In genomic region chr5:54872810-54873209, GRCh38 we compare ENCODE assay signal across 18 cellular contexts.
DNase-seq lines count a peak whose midpoint lies in the region; ATAC-seq, FAIRE-seq and TF ChIP-seq lines count a peak whose summit lies in the region.
"Had no signal": no experiment of that assay in that cellular context is flagged by ENCODE, and none has a peak within 500 bp of the region (broad histone marks: within the 10 kb centered on the region; RNA-seq: fewer than 3 reads in every experiment).

No MANE protein-coding gene starts in this region.

- H3K4me2 ChIP-seq in endothelial cell of umbilical vein (ENCODE audit: insufficient read depth, low read length) (no peak overlapping the region), parathyroid adenoma (ENCODE audit: low read length) (no peak overlapping the region)
- H3K4me2 ChIP-seq: GM23338 had no signal

- CTCF ChIA-PET in endothelial cell of umbilical vein (lab: Charles Lee), result interaction anchor here (1.4 to 3.5 kb wide), 5 partner anchors 27 to 383 kb away, joined by 3 to 24 read pairs (median 9); partner anchors contain the start of genes GPX8 and SNX18

- no TSS peak for BruUV-seq in endothelial cell of umbilical vein (replicated peaks; lab: Mats Ljungman, UMichigan)

- peak overlapping the region; percentile 11; the same call in 1 of the 2 replicates for H3K27ac ChIP-seq in SK-N-MC
- no peak overlapping the region for H3K27ac ChIP-seq in endothelial cell of umbilical vein (ENCODE audit: insufficient read depth, low read depth, low read length)
- no peak overlapping the region for H3K27ac ChIP-seq in parathyroid adenoma

- H3K9me3 Mint-ChIP-seq in progenitor cell of endocrine pancreas (ENCODE audit: low read depth), result no peaks in the 10 kb centered on the region
- no peaks in the 10 kb centered on the region for H3K9me3 Mint-ChIP-seq in type B pancreatic cell
- H3K9me3 Mint-ChIP-seq: CD4-positive, alpha-beta memory T cell; GM23338 had no signal

- no peak for ATAC-seq in HG02798 (IDR thresholded peaks at IDR 0.05; ENCODE audit: poor library complexity, unreplicated experiment)
- ATAC-seq: GM23338 had no signal

- H3K4me1 Mint-ChIP-seq in progenitor cell of endocrine pancreas (ENCODE audit: low read depth) (peaks cover 55% of the 10 kb centered on the region), type B pancreatic cell (ENCODE audit: unreplicated experiment) (peaks cover 15% of the 10 kb centered on the region)
- H3K4me1 Mint-ChIP-seq: CD4-positive, alpha-beta memory T cell had no signal

- H3K27me3 ChIP-seq in endothelial cell of umbilical vein (ENCODE audit: control insufficient read depth in 2 of 2, insufficient read depth in 2 of 2, low read length in 2 of 2) (peaks cover 0 to 4% of the 10 kb centered on the region in 2 experiments), parathyroid adenoma (ENCODE audit: control insufficient read depth, insufficient read depth, low read length) (no peaks in the 10 kb centered on the region)

- intact Hi-C loops in endothelial cell of umbilical vein (cut with micrococcal nuclease), result loop anchor here (5.0 kb wide), 1 partner anchor 626 kb away; no protein-coding TSS in a partner anchor

- H3K27ac Mint-ChIP-seq in progenitor cell of endocrine pancreas, result no peak overlapping the region
- no peak overlapping the region for H3K27ac Mint-ChIP-seq in type B pancreatic cell
- H3K27ac Mint-ChIP-seq: CD4-positive, alpha-beta memory T cell; GM23338 had no signal

- H3K4me3 ChIP-seq in SK-N-MC, result no peak overlapping the region
- no peak overlapping the region for H3K4me3 ChIP-seq in endothelial cell of umbilical vein (replicated peaks in 1 of 3; ENCODE audit: insufficient read depth in 1 of 3, low read depth in 1 of 3, low read length in 3 of 3)
- no peak overlapping the region for H3K4me3 ChIP-seq in parathyroid adenoma (ENCODE audit: low read depth, low read length)
- H3K4me3 ChIP-seq: GM23338, HAP-1 had no signal

- H3K79me2 ChIP-seq in endothelial cell of umbilical vein (ENCODE audit: control insufficient read depth, insufficient read depth, low read length) (no peaks in the 10 kb centered on the region), parathyroid adenoma (no peaks in the 10 kb centered on the region)

- no peaks in the 10 kb centered on the region for H3K9me1 ChIP-seq in endothelial cell of umbilical vein (replicated peaks; ENCODE audit: control insufficient read depth, extremely low read depth, insufficient read depth, low read length)

- FAIRE-seq in endothelial cell of umbilical vein (lab: Jason Lieb, UNC), result no peak
- FAIRE-seq: GM12891, GM18507 had no signal

- no peak for TF ChIP-seq CTCF in endothelial cell of umbilical vein (IDR thresholded peaks at IDR 0.05; ENCODE audit: extremely low read depth in 1 of 2, insufficient read depth in 1 of 2, low read depth in 1 of 2, low read length in 2 of 2)
- no peak for TF ChIP-seq CTCF in parathyroid adenoma (IDR thresholded peaks at IDR 0.05)
- no peak for TF ChIP-seq CTCF in progenitor cell of endocrine pancreas (IDR thresholded peaks at IDR 0.05; ENCODE audit: unreplicated experiment)
- no peak for TF ChIP-seq CTCF in type B pancreatic cell (conservative IDR thresholded peaks at IDR 0.05)

- no peak overlapping the region for H3K4me3 Mint-ChIP-seq in progenitor cell of endocrine pancreas (ENCODE audit: low read depth)
- no peak overlapping the region for H3K4me3 Mint-ChIP-seq in type B pancreatic cell
- H3K4me3 Mint-ChIP-seq: CD4-positive, alpha-beta memory T cell; GM23338 had no signal

- no peak for TF ChIP-seq POLR2A in endothelial cell of umbilical vein (IDR thresholded peaks at IDR 0.05; ENCODE audit: low read depth, low read length)

- H3K4me1 ChIP-seq in endothelial cell of umbilical vein (ENCODE audit: control insufficient read depth, extremely low read depth, insufficient read depth, low read length) (peaks cover 3% of the 10 kb centered on the region), parathyroid adenoma (peaks cover 26% of the 10 kb centered on the region)
- H3K4me1 ChIP-seq: HAP-1 had no signal

- H3K9ac ChIP-seq in SK-N-MC (ENCODE audit: insufficient read length) (no peak overlapping the region), endothelial cell of umbilical vein (replicated peaks; ENCODE audit: extremely low read depth, insufficient read depth, low read length) (no peak overlapping the region), parathyroid adenoma (no peak overlapping the region)

- H3K36me3 ChIP-seq in SK-N-MC (ENCODE audit: insufficient read depth, low read length) (no peaks in the 10 kb centered on the region), endothelial cell of umbilical vein (ENCODE audit: control insufficient read depth in 2 of 2, extremely low read depth in 1 of 2, insufficient read depth in 2 of 2, low read length in 2 of 2) (no peaks in the 10 kb centered on the region), parathyroid adenoma (ENCODE audit: control insufficient read depth, insufficient read depth, low read length) (no peaks in the 10 kb centered on the region)
- H3K36me3 ChIP-seq: HAP-1 had no signal

- DNase-seq in SK-N-MC (ENCODE audit: low read depth, low spot score) (no peak), endothelial cell of umbilical vein (ENCODE audit: low read depth, low spot score) (peak; percentile 8), progenitor cell of endocrine pancreas (ENCODE audit: low spot score, unreplicated experiment) (no peak), type B pancreatic cell (ENCODE audit: extremely low spot score, unreplicated experiment) (no peak)
- DNase-seq in stimulated activated naive CD4-positive, alpha-beta T cell (lab: John Stamatoyannopoulos, UW), result no peak
- DNase-seq: C1 segment of cervical spinal cord; Calu3; CD4-positive, alpha-beta memory T cell; COR-L47; DMS53; DMS79 treated with DMSO at 0.1 percent for 48 hours; GF-D8 had no signal

- H3K9me3 ChIP-seq in SK-N-MC (ENCODE audit: low read depth, low read length), result no peaks in the 10 kb centered on the region
- no peaks in the 10 kb centered on the region for H3K9me3 ChIP-seq in endothelial cell of umbilical vein (replicated peaks; ENCODE audit: control insufficient read depth, insufficient read depth, low read length)
- H3K9me3 ChIP-seq in parathyroid adenoma (ENCODE audit: control insufficient read depth, low read length), result no peaks in the 10 kb centered on the region
- H3K9me3 ChIP-seq: HAP-1 had no signal

- no peaks in the 10 kb centered on the region for H3K27me3 Mint-ChIP-seq in progenitor cell of endocrine pancreas
- H3K27me3 Mint-ChIP-seq in type B pancreatic cell, result peaks cover 13% of the 10 kb centered on the region

- dilution Hi-C loops in endothelial cell of umbilical vein (cut with MboI; ENCODE audit: extremely low pct_ligation_motif_present, low sequenced_read_pairs), result no loop called here

- no peaks in the 10 kb centered on the region for H4K20me1 ChIP-seq in endothelial cell of umbilical vein (replicated peaks; ENCODE audit: control insufficient read depth, extremely low read depth, insufficient read depth, low read length)

- no peaks in the 10 kb centered on the region for H3K36me3 Mint-ChIP-seq in progenitor cell of endocrine pancreas (ENCODE audit: insufficient read depth)
- no peaks in the 10 kb centered on the region for H3K36me3 Mint-ChIP-seq in type B pancreatic cell
- H3K36me3 Mint-ChIP-seq: CD4-positive, alpha-beta memory T cell had no signal

- H2AFZ ChIP-seq in endothelial cell of umbilical vein (ENCODE audit: low read depth, low read length) (no peak overlapping the region), parathyroid adenoma (peak overlapping the region; percentile 2)
- H2AFZ ChIP-seq: GM23338 had no signal

- POLR2A ChIA-PET in endothelial cell of umbilical vein (lab: Charles Lee), result no interaction called here

TF ChIP-seq in endothelial cell of umbilical vein, 7 proteins besides CTCF, POLR2A, EP300 and RAD21:
- TF ChIP-seq JUN (IDR thresholded peaks at IDR 0.05; ENCODE audit: borderline replicate concordance, insufficient read depth, insufficient read length, low read depth) (no peak), POLR2AphosphoS5 (IDR thresholded peaks at IDR 0.05; ENCODE audit: insufficient read depth, low read depth, low read length) (no peak)
